ENCODE assay signal across 15 cellular contexts in genomic region chr7:142616842-142617241, GRCh38.
A peak's percentile ranks its signal among the peaks of the same experiment; 100 is the strongest.
DNase-seq lines count a peak whose midpoint lies in the region; ATAC-seq, FAIRE-seq and TF ChIP-seq lines count a peak whose summit lies in the region.
"Had no signal": no experiment of that assay in that cellular context is flagged by ENCODE, and none has a peak within 500 bp of the region (broad histone marks: within the 10 kb centered on the region; RNA-seq: fewer than 3 reads in every experiment).

No MANE protein-coding gene starts in this region.

- TF ChIP-seq POLR2A in K562 (conservative IDR thresholded peaks at IDR 0.05) (no peak), spleen (IDR thresholded peaks at IDR 0.05) (no peak)

- H3K4me2 ChIP-seq in K562 (ENCODE audit: insufficient read depth, low read length) = no peak overlapping the region
- H3K4me2 ChIP-seq: PC-9 had no signal

- no peak for ATAC-seq in activated T-cell treated with anti-CD3 and anti-CD28 coated beads, Interleukin-2, amount 50 U/mL, for 72 hours (replicated peaks in 1 of 2)
- no peak for ATAC-seq in K562

- 0% methylated on average over 2 of the region's 2 CpGs for WGBS in K562 (ENCODE audit: insufficient coverage, low coverage, missing lambda C conversion rate)
- WGBS in spleen, 5 donors = 63 to 77% (median 72%) methylated on average over 2 of the region's 2 CpGs

- no peak overlapping the region for H3K4me3 ChIP-seq in CD8-positive, alpha-beta memory T cell (ENCODE audit: low read length)
- H3K4me3 ChIP-seq in K562 (no peak overlapping the region), spleen (no peak overlapping the region)
- H3K4me3 ChIP-seq: PC-9 had no signal

- no peak for TF ChIP-seq RAD21 in K562 (CRISPR knock-in tag; conservative IDR thresholded peaks at IDR 0.05 in 1 of 2, IDR thresholded peaks at IDR 0.05 in 1 of 2)

- DNase-seq in activated T-cell treated with anti-CD3 and anti-CD28 coated beads, Interleukin-2, amount 50 U/mL, for 72 hours = no peak
- DNase-seq in activated T-cell treated with anti-CD3 and anti-CD28 coated beads, Interleukin-2, amount 50 U/mL, for 48 hours = no peak
- DNase-seq in CD8-positive, alpha-beta memory T cell = no peak
- DNase-seq in activated CD4-positive, alpha-beta memory T cell treated with anti-CD3 and anti-CD28 coated beads, Interleukin-2, amount 10 ng/mL, durations not matched to agents 7 days and 5 days = no peak
- DNase-seq in K562 (ENCODE audit: extremely low read depth in 1 of 4, low spot score in 3 of 4) (no peak), spleen (no peak), NCI-H526 treated with DMSO at 0.1 percent for 48 hours (lab: John Stamatoyannopoulos, UW) (no peak), HPDE6-E6E7 (ENCODE audit: extremely low spot score) (no peak)
- DNase-seq: DMS 273 treated with DMSO at 0.1 percent for 48 hours, HFFc6, MM.1S, NCI-H1105, NCI-H187, PC-9 had no signal

- H3K36me3 Mint-ChIP-seq in activated T-cell treated with anti-CD3 and anti-CD28 coated beads, Interleukin-2, amount 50 U/mL, for 72 hours (ENCODE audit: insufficient read depth in 2 of 2) = no peaks in the 10 kb centered on the region
- H3K36me3 Mint-ChIP-seq in CD8-positive, alpha-beta memory T cell = peaks cover 0 to 8% (median 0%) of the 10 kb centered on the region in 3 donors
- no peaks in the 10 kb centered on the region for H3K36me3 Mint-ChIP-seq in activated CD4-positive, alpha-beta memory T cell treated with anti-CD3 and anti-CD28 coated beads, Interleukin-2, amount 10 ng/mL, durations not matched to agents 7 days and 5 days (ENCODE audit: low read depth)

- BruUV-seq in K562 (replicated peaks; lab: Mats Ljungman, UMichigan) = no TSS peak

- POLR2A ChIA-PET in CD8-positive, alpha-beta memory T cell (lab: Charles Lee) = interaction anchor here (1.7 to 2.4 kb wide), 2 partner anchors 173 to 192 kb away, joined by 5 to 13 read pairs; no protein-coding TSS in a partner anchor
- POLR2A ChIA-PET in activated CD4-positive, alpha-beta memory T cell treated with anti-CD3 and anti-CD28 coated beads, Interleukin-2, amount 10 ng/mL, durations not matched to agents 7 days and 5 days (lab: Charles Lee) = interaction anchor here (2.0 kb wide), 1 partner anchor 182 kb away, joined by 11 read pairs; no protein-coding TSS in a partner anchor
- POLR2A ChIA-PET in K562 (lab: Yijun Ruan, JAX) = no interaction called here

- no peak for TF ChIP-seq EP300 in K562 (IDR thresholded peaks at IDR 0.05; ENCODE audit: low read length)

- intact Hi-C loops in K562 (cut with micrococcal nuclease) (no loop called here), spleen (cut with DNase I; ENCODE audit: low total_unique reads) (no loop called here)

- H3K4me1 Mint-ChIP-seq in activated T-cell treated with anti-CD3 and anti-CD28 coated beads, Interleukin-2, amount 50 U/mL, for 72 hours (ENCODE audit: low read depth) = peaks cover 37% of the 10 kb centered on the region
- peaks cover 0 to 4% (median 4%) of the 10 kb centered on the region in 3 donors for H3K4me1 Mint-ChIP-seq in CD8-positive, alpha-beta memory T cell
- peaks cover 16% of the 10 kb centered on the region for H3K4me1 Mint-ChIP-seq in activated CD4-positive, alpha-beta memory T cell treated with anti-CD3 and anti-CD28 coated beads, Interleukin-2, amount 10 ng/mL, durations not matched to agents 7 days and 5 days
- H3K4me1 Mint-ChIP-seq: B cell had no signal

- H3K36me3 ChIP-seq in CD8-positive, alpha-beta memory T cell (ENCODE audit: insufficient read depth, low read length) = no peaks in the 10 kb centered on the region
- H3K36me3 ChIP-seq in K562 (ENCODE audit: control insufficient read depth, insufficient read depth, low read length) (no peaks in the 10 kb centered on the region), spleen (no peaks in the 10 kb centered on the region)

- CTCF ChIA-PET in CD8-positive, alpha-beta memory T cell (lab: Charles Lee) = no interaction called here
- CTCF ChIA-PET in activated CD4-positive, alpha-beta memory T cell treated with anti-CD3 and anti-CD28 coated beads, Interleukin-2, amount 10 ng/mL, durations not matched to agents 7 days and 5 days (lab: Charles Lee) = no interaction called here
- CTCF ChIA-PET in K562 (lab: Yijun Ruan, JAX; ENCODE audit: low intra/inter-chr PET ratio) = no interaction called here

- no peak overlapping the region for H3K27ac ChIP-seq in CD8-positive, alpha-beta memory T cell (ENCODE audit: low read depth, low read length)
- H3K27ac ChIP-seq in K562 (ENCODE audit: extremely low read depth, low read depth, low read length) (no peak overlapping the region), spleen (no peak overlapping the region)
- H3K27ac ChIP-seq: PC-9 had no signal

- no peaks in the 10 kb centered on the region for H3K9me1 ChIP-seq in K562 (ENCODE audit: control insufficient read depth, insufficient read depth, low read length)

- H3K4me3 Mint-ChIP-seq in activated T-cell treated with anti-CD3 and anti-CD28 coated beads, Interleukin-2, amount 50 U/mL, for 72 hours = peak overlapping the region; percentile 58 to 67
- peak overlapping the region in 6 of 7 donors; percentile 18 to 81 (median 80) for H3K4me3 Mint-ChIP-seq in CD8-positive, alpha-beta memory T cell
- peak overlapping the region; percentile 61 for H3K4me3 Mint-ChIP-seq in activated CD4-positive, alpha-beta memory T cell treated with anti-CD3 and anti-CD28 coated beads, Interleukin-2, amount 10 ng/mL, durations not matched to agents 7 days and 5 days
- H3K4me3 Mint-ChIP-seq: B cell, HFFc6 had no signal

- H3K27me3 ChIP-seq in CD8-positive, alpha-beta memory T cell (ENCODE audit: insufficient read depth, low read length, poor library complexity, severe bottlenecking) = no peaks in the 10 kb centered on the region
- H3K27me3 ChIP-seq in K562 (ENCODE audit: control insufficient read depth in 2 of 2, insufficient read depth in 2 of 2, low read length in 2 of 2) = peaks cover 2 to 13% of the 10 kb centered on the region in 2 experiments; a peak in 2 of 5 replicates
- H3K27me3 ChIP-seq in spleen (replicated peaks in 1 of 7) = peaks cover 0 to 22% (median 0%) of the 10 kb centered on the region in 7 donors

- no peaks in the 10 kb centered on the region for H4K20me1 ChIP-seq in K562 (replicated peaks; ENCODE audit: control insufficient read depth, insufficient read depth, low read length)

- no peaks in the 10 kb centered on the region for H3K9me3 Mint-ChIP-seq in activated T-cell treated with anti-CD3 and anti-CD28 coated beads, Interleukin-2, amount 50 U/mL, for 72 hours
- no peaks in the 10 kb centered on the region for H3K9me3 Mint-ChIP-seq in CD8-positive, alpha-beta memory T cell
- H3K9me3 Mint-ChIP-seq in activated CD4-positive, alpha-beta memory T cell treated with anti-CD3 and anti-CD28 coated beads, Interleukin-2, amount 10 ng/mL, durations not matched to agents 7 days and 5 days = no peaks in the 10 kb centered on the region
- H3K9me3 Mint-ChIP-seq: HFFc6 had no signal

- peak overlapping the region; percentile 70 for H3K27ac Mint-ChIP-seq in activated T-cell treated with anti-CD3 and anti-CD28 coated beads, Interleukin-2, amount 50 U/mL, for 72 hours
- H3K27ac Mint-ChIP-seq in CD8-positive, alpha-beta memory T cell = peak overlapping the region in 4 of 8 donors; percentile 38 to 71 (median 58)
- H3K27ac Mint-ChIP-seq in activated CD4-positive, alpha-beta memory T cell treated with anti-CD3 and anti-CD28 coated beads, Interleukin-2, amount 10 ng/mL, durations not matched to agents 7 days and 5 days = no peak overlapping the region
- H3K27ac Mint-ChIP-seq: B cell, HFFc6 had no signal

- TF ChIP-seq CTCF in K562 (IDR thresholded peaks at IDR 0.05 in 2 of 3, conservative IDR thresholded peaks at IDR 0.05 in 1 of 3; ENCODE audit: insufficient read depth in 2 of 3, low read depth in 1 of 3, low read length in 3 of 3) (no peak), spleen (IDR thresholded peaks at IDR 0.05 in 8 of 11, conservative IDR thresholded peaks at IDR 0.05 in 3 of 11) (no peak)

- no peak overlapping the region for H3K9ac ChIP-seq in K562 (ENCODE audit: insufficient read depth in 1 of 2, low read depth in 2 of 2, low read length in 2 of 2)

- no peaks in the 10 kb centered on the region for H3K4me1 ChIP-seq in CD8-positive, alpha-beta memory T cell (ENCODE audit: insufficient read depth, low read length)
- H3K4me1 ChIP-seq in K562 (replicated peaks in 1 of 2; ENCODE audit: control insufficient read depth in 2 of 2, insufficient read depth in 2 of 2, low read length in 2 of 2) = no peaks in the 10 kb centered on the region
- no peaks in the 10 kb centered on the region for H3K4me1 ChIP-seq in spleen

- no peaks in the 10 kb centered on the region for H3K79me2 ChIP-seq in K562 (ENCODE audit: control insufficient read depth, insufficient read depth, low read length)

- no peak for FAIRE-seq in K562 (lab: Jason Lieb, UNC)

- no peaks in the 10 kb centered on the region for H3K9me3 ChIP-seq in CD8-positive, alpha-beta memory T cell (ENCODE audit: low read length)
- H3K9me3 ChIP-seq in K562 (replicated peaks; ENCODE audit: control insufficient read depth, insufficient read depth, low read depth, low read length) (no peaks in the 10 kb centered on the region), spleen (no peaks in the 10 kb centered on the region)

- H2AFZ ChIP-seq in K562 (ENCODE audit: low read depth, low read length) = no peak overlapping the region

- no peaks in the 10 kb centered on the region for H3K27me3 Mint-ChIP-seq in activated T-cell treated with anti-CD3 and anti-CD28 coated beads, Interleukin-2, amount 50 U/mL, for 72 hours (ENCODE audit: low read depth)
- H3K27me3 Mint-ChIP-seq in CD8-positive, alpha-beta memory T cell = peaks cover 0 to 1% of the 10 kb centered on the region in 2 donors
- H3K27me3 Mint-ChIP-seq in activated CD4-positive, alpha-beta memory T cell treated with anti-CD3 and anti-CD28 coated beads, Interleukin-2, amount 10 ng/mL, durations not matched to agents 7 days and 5 days = peaks cover 10% of the 10 kb centered on the region

- in situ Hi-C loops in K562 (cut with MboI) = no loop called here

TF ChIP-seq in K562, 482 proteins besides CTCF, POLR2A, EP300 and RAD21 (continues in another document):
- TF ChIP-seq MAFG (tag; conservative IDR thresholded peaks at IDR 0.05) (no peak), JUNB (CRISPR knock-in tag; conservative IDR thresholded peaks at IDR 0.05) (no peak), PML (IDR thresholded peaks at IDR 0.05; ENCODE audit: low read length) (no peak), PCBP1 (IDR thresholded peaks at IDR 0.05; ENCODE audit: low read depth, low read length, poor library complexity, severe bottlenecking) (peak; percentile 80), HNRNPK (IDR thresholded peaks at IDR 0.05; ENCODE audit: low read depth, low read length, poor library complexity, severe bottlenecking) (peak; percentile 94), POLR2B (IDR thresholded peaks at IDR 0.05; ENCODE audit: low read depth, partially characterized antibody) (no peak), ZNF79 (CRISPR knock-in tag; IDR thresholded peaks at IDR 0.05; ENCODE audit: low read depth) (no peak), STAT5B (CRISPR knock-in tag; IDR thresholded peaks at IDR 0.05) (no peak)
